In genomic region chr1:7885513-7886298, GRCh38 we compare ENCODE assay signal across 11 cellular contexts. TPM values are rescaled to one million over a fixed set of nuclear protein-coding genes. Genes with fewer than 3 reads are reported as not detected.
DNase-seq lines count a peak whose midpoint lies in the region; ATAC-seq, FAIRE-seq and TF ChIP-seq lines count a peak whose summit lies in the region.
"Had no signal": no experiment of that assay in that cellular context is flagged by ENCODE, and none has a peak within 500 bp of the region (broad histone marks: within the 10 kb centered on the region; RNA-seq: fewer than 3 reads in every experiment).

No MANE protein-coding gene starts in this region.

- peaks cover 18% of the 10 kb centered on the region for H3K27me3 Mint-ChIP-seq in progenitor cell of endocrine pancreas
- H3K27me3 Mint-ChIP-seq in effector memory CD8-positive, alpha-beta T cell, result peaks cover 22 to 24% of the 10 kb centered on the region in 2 donors

- no peaks in the 10 kb centered on the region for H3K9me3 ChIP-seq in ES-I3 (ENCODE audit: control insufficient read depth, insufficient read depth, low read length)
- H3K9me3 ChIP-seq: adrenal gland, heart left ventricle had no signal

- no peak for TF ChIP-seq CTCF in bronchial epithelial cell (IDR thresholded peaks at IDR 0.05; ENCODE audit: insufficient read depth, low read length, severe bottlenecking)
- no peak for TF ChIP-seq CTCF in progenitor cell of endocrine pancreas (IDR thresholded peaks at IDR 0.05; ENCODE audit: unreplicated experiment)
- no peak for TF ChIP-seq CTCF in GM10248 (IDR thresholded peaks at IDR 0.05; ENCODE audit: control extremely low read depth, extremely low read depth, low read depth, missing control alignments)

- H3K36me3 ChIP-seq in ES-I3 (ENCODE audit: insufficient read depth, low read length), result no peaks in the 10 kb centered on the region
- H3K36me3 ChIP-seq in bronchial epithelial cell (ENCODE audit: control insufficient read depth, insufficient read depth, low read length), result no peaks in the 10 kb centered on the region
- H3K36me3 ChIP-seq: adrenal gland, heart left ventricle had no signal

- no peaks in the 10 kb centered on the region for H3K9me3 Mint-ChIP-seq in progenitor cell of endocrine pancreas (ENCODE audit: low read depth)
- no peaks in the 10 kb centered on the region for H3K9me3 Mint-ChIP-seq in effector memory CD8-positive, alpha-beta T cell

- peak; percentile 53 for DNase-seq in NCI-H2196 (lab: John Stamatoyannopoulos, UW; ENCODE audit: unreplicated experiment)
- DNase-seq in bronchial epithelial cell (ENCODE audit: low read depth), result peak; percentile 65
- no peak for DNase-seq in progenitor cell of endocrine pancreas (ENCODE audit: low spot score, unreplicated experiment)
- no peak for DNase-seq in GM10248 (ENCODE audit: extremely low spot score)
- no peak for DNase-seq in NCI-H345 (lab: John Stamatoyannopoulos, UW)
- DNase-seq in cerebellum (ENCODE audit: low spot score), result no peak
- DNase-seq in effector memory CD8-positive, alpha-beta T cell, result no peak
- DNase-seq: heart left ventricle had no signal

- no peak overlapping the region for H3K4me3 ChIP-seq in bronchial epithelial cell (ENCODE audit: low read depth, low read length)
- H3K4me3 ChIP-seq: adrenal gland, skin epidermis had no signal

- no peaks in the 10 kb centered on the region for H3K36me3 Mint-ChIP-seq in progenitor cell of endocrine pancreas (ENCODE audit: insufficient read depth)
- no peaks in the 10 kb centered on the region for H3K36me3 Mint-ChIP-seq in effector memory CD8-positive, alpha-beta T cell (ENCODE audit: insufficient read depth)

- no peak overlapping the region for H3K4me3 Mint-ChIP-seq in progenitor cell of endocrine pancreas (ENCODE audit: low read depth)
- no peak overlapping the region for H3K4me3 Mint-ChIP-seq in effector memory CD8-positive, alpha-beta T cell

- 0 out of 2 replicates have a peak, but pooled peaks cover 4% of the 10 kb centered on the region for H3K4me1 ChIP-seq in ES-I3 (ENCODE audit: insufficient read depth, low read length)
- H3K4me1 ChIP-seq: adrenal gland, heart left ventricle had no signal

- no peak for ATAC-seq in effector memory CD8-positive, alpha-beta T cell (replicated peaks)

- FAIRE-seq in bronchial epithelial cell (lab: Jason Lieb, UNC), result no peak

- peak overlapping the region; percentile 50; the same call in 1 of the 2 replicates for H3K9ac ChIP-seq in ES-I3 (ENCODE audit: low read depth, low read length)

- no peaks in the 10 kb centered on the region for H3K4me1 Mint-ChIP-seq in progenitor cell of endocrine pancreas (ENCODE audit: low read depth)
- peaks cover 0 to 2% of the 10 kb centered on the region in 2 donors for H3K4me1 Mint-ChIP-seq in effector memory CD8-positive, alpha-beta T cell (ENCODE audit: low read depth in 2 of 2)

- POLR2A ChIA-PET in GM10248 (lab: Yijun Ruan, JAX), result no interaction called here

- H3K27ac Mint-ChIP-seq in progenitor cell of endocrine pancreas, result peak overlapping the region; percentile 42
- peak overlapping the region in 1 of 2 donors; percentile 38 for H3K27ac Mint-ChIP-seq in effector memory CD8-positive, alpha-beta T cell

- CTCF ChIA-PET in GM10248 (lab: Yijun Ruan, JAX), result interaction anchor here (1.4 kb wide), 1 partner anchor 14 kb away, joined by 4 read pairs; no protein-coding TSS in a partner anchor

- H3K27me3 ChIP-seq in bronchial epithelial cell (ENCODE audit: control insufficient read depth, insufficient read depth, low read length), result peaks cover 2% of the 10 kb centered on the region

RNA-seq across cellular contexts. Expression of gene UTS2, which starts 32.8 kb away (rescaled TPM):
- 0.26 TPM in 1 of 2 replicates, not detected in the other for total RNA-seq in bronchial epithelial cell
- total RNA-seq in progenitor cell of endocrine pancreas, result not detected in 2 replicates
- not detected for total RNA-seq in cerebellum

RNA-seq across cellular contexts. Expression of gene TNFRSF9, which starts 54.9 kb away (rescaled TPM):
- total RNA-seq in bronchial epithelial cell (0.53 and 6.1 TPM in 2 replicates), progenitor cell of endocrine pancreas (0.27 and 0.60 TPM in 2 replicates), cerebellum (not detected)

Comparison
In these comparisons a context has a peak if more than half of its experiments do, and no peak if none do; other contexts are left out.
1. DNase-seq: peak in NCI-H2196 (single experiment) and bronchial epithelial cell (single experiment); none in progenitor cell of endocrine pancreas (single experiment), GM10248 (single experiment), NCI-H345 (single experiment), cerebellum (single experiment) and effector memory CD8-positive, alpha-beta T cell (0 of 3).